ENCODE assay signal across 10 cellular contexts in the genomic region with DNA sequence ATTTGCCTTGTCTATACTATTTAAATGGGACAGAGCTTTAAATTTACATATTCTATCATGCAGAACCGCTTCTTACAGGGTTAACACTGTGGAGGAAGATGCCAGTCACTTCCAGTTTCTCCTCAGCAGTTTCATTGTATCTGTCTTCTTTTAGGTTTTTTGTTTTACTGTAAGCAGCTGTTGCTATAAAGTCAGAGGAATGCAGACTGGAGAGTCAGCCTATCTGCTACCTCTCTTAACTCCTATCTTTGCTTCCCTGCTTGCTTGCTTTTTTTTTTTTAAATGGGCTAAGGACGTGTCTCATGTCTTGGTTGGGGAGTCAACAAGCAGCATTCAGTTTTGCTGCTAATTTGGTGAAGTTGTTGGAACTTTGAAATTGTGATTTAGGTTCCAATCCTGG. TPM values are rescaled to one million over a fixed set of nuclear protein-coding genes. Genes with fewer than 3 reads are reported as not detected.
DNase-seq lines count a peak whose midpoint lies in the region; ATAC-seq lines count a peak whose summit lies in the region.
"Had no signal": no experiment of that assay in that cellular context is flagged by ENCODE, and none has a peak within 500 bp of the region (broad histone marks: within the 10 kb centered on the region; RNA-seq: fewer than 3 reads in every experiment).

No MANE protein-coding gene starts in this region.

- intact Hi-C loops in left colon (cut with DNase I, micrococcal nuclease) = no loop called here
- intact Hi-C loops in activated T-helper 2 cell treated with anti-CD3 and anti-CD28 coated beads, Interferon-gamma antibody, Interleukin-2, Interleukin-4, amounts not matched to agents 10 μg/mL and 5 μg/mL and 100 μg/mL, durations not matched to agents 14 hours and 24 hours and 36 hours (cut with micrococcal nuclease) = no loop called here

- peaks cover 67% of the 10 kb centered on the region for H3K4me1 Mint-ChIP-seq in activated CD4-positive, alpha-beta T cell treated with anti-CD3 and anti-CD28 coated beads, Interleukin-2, amount 10 ng/mL, durations not matched to agents 7 days and 5 days
- H3K4me1 Mint-ChIP-seq in activated T-helper 2 cell treated with anti-CD3 and anti-CD28 coated beads, Interferon-gamma antibody, Interleukin-2, Interleukin-4, amounts not matched to agents 10 μg/mL and 5 μg/mL and 100 μg/mL, durations not matched to agents 14 hours and 24 hours and 36 hours (ENCODE audit: low read depth) = peaks cover 84% of the 10 kb centered on the region

- CTCF ChIA-PET in activated CD4-positive, alpha-beta T cell treated with anti-CD3 and anti-CD28 coated beads, Interleukin-2, amount 10 ng/mL, durations not matched to agents 7 days and 5 days (lab: Charles Lee) = no interaction called here

- POLR2A ChIA-PET in activated CD4-positive, alpha-beta T cell treated with anti-CD3 and anti-CD28 coated beads, Interleukin-2, amount 10 ng/mL, durations not matched to agents 7 days and 5 days (lab: Charles Lee) = no interaction called here

- peak; percentile 27 for DNase-seq in NCI-H2171 treated with DMSO at 0.1 percent for 48 hours (lab: John Stamatoyannopoulos, UW)
- no peak for DNase-seq in NCI-H2171 (lab: John Stamatoyannopoulos, UW)
- DNase-seq in myocyte (ENCODE audit: low read depth) = peak; percentile 48
- no peak for DNase-seq in left colon
- no peak for DNase-seq in activated CD4-positive, alpha-beta T cell treated with anti-CD3 and anti-CD28 coated beads, Interleukin-2, amount 10 ng/mL, durations not matched to agents 7 days and 5 days
- no peak for DNase-seq in activated T-helper 2 cell treated with anti-CD3 and anti-CD28 coated beads, Interferon-gamma antibody, Interleukin-2, Interleukin-4, amounts not matched to agents 10 μg/mL and 5 μg/mL and 100 μg/mL, durations not matched to agents 14 hours and 24 hours and 36 hours (ENCODE audit: low spot score)

- peaks cover 4% of the 10 kb centered on the region for H3K36me3 Mint-ChIP-seq in activated CD4-positive, alpha-beta T cell treated with anti-CD3 and anti-CD28 coated beads, Interleukin-2, amount 10 ng/mL, durations not matched to agents 7 days and 5 days (ENCODE audit: low read depth)
- H3K36me3 Mint-ChIP-seq in activated T-helper 2 cell treated with anti-CD3 and anti-CD28 coated beads, Interferon-gamma antibody, Interleukin-2, Interleukin-4, amounts not matched to agents 10 μg/mL and 5 μg/mL and 100 μg/mL, durations not matched to agents 14 hours and 24 hours and 36 hours (ENCODE audit: low read depth) = peaks cover 4% of the 10 kb centered on the region

- ATAC-seq in GM21717 (IDR thresholded peaks at IDR 0.05; ENCODE audit: unreplicated experiment) (peak; percentile 94), HG03565 (IDR thresholded peaks at IDR 0.05; ENCODE audit: unreplicated experiment) (peak; percentile 79), left colon (no peak)
- ATAC-seq: HCT116, Panc1 had no signal

- no peak overlapping the region for H3K4me3 Mint-ChIP-seq in activated CD4-positive, alpha-beta T cell treated with anti-CD3 and anti-CD28 coated beads, Interleukin-2, amount 10 ng/mL, durations not matched to agents 7 days and 5 days
- H3K4me3 Mint-ChIP-seq in activated T-helper 2 cell treated with anti-CD3 and anti-CD28 coated beads, Interferon-gamma antibody, Interleukin-2, Interleukin-4, amounts not matched to agents 10 μg/mL and 5 μg/mL and 100 μg/mL, durations not matched to agents 14 hours and 24 hours and 36 hours (ENCODE audit: low read depth) = no peak overlapping the region

- H3K9me3 Mint-ChIP-seq in activated CD4-positive, alpha-beta T cell treated with anti-CD3 and anti-CD28 coated beads, Interleukin-2, amount 10 ng/mL, durations not matched to agents 7 days and 5 days = no peaks in the 10 kb centered on the region
- no peaks in the 10 kb centered on the region for H3K9me3 Mint-ChIP-seq in activated T-helper 2 cell treated with anti-CD3 and anti-CD28 coated beads, Interferon-gamma antibody, Interleukin-2, Interleukin-4, amounts not matched to agents 10 μg/mL and 5 μg/mL and 100 μg/mL, durations not matched to agents 14 hours and 24 hours and 36 hours

- H3K27ac Mint-ChIP-seq in activated CD4-positive, alpha-beta T cell treated with anti-CD3 and anti-CD28 coated beads, Interleukin-2, amount 10 ng/mL, durations not matched to agents 7 days and 5 days = no peak overlapping the region
- H3K27ac Mint-ChIP-seq in activated T-helper 2 cell treated with anti-CD3 and anti-CD28 coated beads, Interferon-gamma antibody, Interleukin-2, Interleukin-4, amounts not matched to agents 10 μg/mL and 5 μg/mL and 100 μg/mL, durations not matched to agents 14 hours and 24 hours and 36 hours = no peak overlapping the region

- no peaks in the 10 kb centered on the region for H3K27me3 Mint-ChIP-seq in activated CD4-positive, alpha-beta T cell treated with anti-CD3 and anti-CD28 coated beads, Interleukin-2, amount 10 ng/mL, durations not matched to agents 7 days and 5 days
- H3K27me3 Mint-ChIP-seq in activated T-helper 2 cell treated with anti-CD3 and anti-CD28 coated beads, Interferon-gamma antibody, Interleukin-2, Interleukin-4, amounts not matched to agents 10 μg/mL and 5 μg/mL and 100 μg/mL, durations not matched to agents 14 hours and 24 hours and 36 hours (ENCODE audit: low read depth) = no peaks in the 10 kb centered on the region

RNA-seq across cellular contexts. Expression of gene EPC2, which starts 8.9 kb away (rescaled TPM):
- 16.0 and 20.6 TPM in 2 replicates for total RNA-seq in myocyte
- polyA plus RNA-seq in myocyte (2012) = 7.7 TPM
- total RNA-seq in left colon = 10 to 100 TPM; 19.7 to 25.4 TPM
- 10 to 100 TPM; 32.0 to 38.1 TPM for total RNA-seq in activated CD4-positive, alpha-beta T cell treated with anti-CD3 and anti-CD28 coated beads, Interleukin-2, amount 10 ng/mL, durations not matched to agents 7 days and 5 days
- total RNA-seq in activated T-helper 2 cell treated with anti-CD3 and anti-CD28 coated beads, Interferon-gamma antibody, Interleukin-2, Interleukin-4, amounts not matched to agents 10 μg/mL and 5 μg/mL and 100 μg/mL, durations not matched to agents 14 hours and 24 hours and 36 hours = 24.6 and 25.4 TPM in 2 replicates

Comparison
In these comparisons a context has a peak if more than half of its experiments do, and no peak if none do; other contexts are left out.
1. DNase-seq: peak in NCI-H2171 treated with DMSO at 0.1 percent for 48 hours (single experiment) and myocyte (single experiment); none in NCI-H2171 (single experiment), left colon (0 of 2), activated CD4-positive, alpha-beta T cell treated with anti-CD3 and anti-CD28 coated beads, Interleukin-2, amount 10 ng/mL, durations not matched to agents 7 days and 5 days (single experiment) and activated T-helper 2 cell treated with anti-CD3 and anti-CD28 coated beads, Interferon-gamma antibody, Interleukin-2, Interleukin-4, amounts not matched to agents 10 μg/mL and 5 μg/mL and 100 μg/mL, durations not matched to agents 14 hours and 24 hours and 36 hours (single experiment).